In genomic region chr7:149683898-149684297, GRCh38 we compare ENCODE assay signal across 27 cellular contexts.
"Had no signal": no experiment of that assay in that cellular context is flagged by ENCODE, and none has a peak within 500 bp of the region (broad histone marks: within the 10 kb centered on the region; RNA-seq: fewer than 3 reads in every experiment).

No MANE protein-coding gene starts in this region.

- H3K9me3 ChIP-seq: neutrophil, right lobe of liver, testis, thyroid gland, transverse colon, vagina had no signal

- H3K4me3 ChIP-seq: left ventricle myocardium inferior, lung, neural progenitor cell, right atrium auricular region, right lobe of liver, stomach, testis, thyroid gland, transverse colon, upper lobe of left lung, vagina had no signal

- H3K36me3 Mint-ChIP-seq: immature natural killer cell; mesothelial cell of epicardium; naive B cell; neural progenitor cell; stimulated activated naive B cell treated with anti-CD40 and anti-IgM and Interleukin-4, amounts not matched to agents 10 μg/mL and 1 μg/mL and 100 μg/mL, for 72 hours had no signal

- H3K4me3 Mint-ChIP-seq: immature natural killer cell; mesothelial cell of epicardium; naive B cell; natural killer cell; nephron progenitor cell; neural progenitor cell; stimulated activated naive B cell treated with anti-CD40 and anti-IgM and Interleukin-4, amounts not matched to agents 10 μg/mL and 1 μg/mL and 100 μg/mL, for 72 hours had no signal

- H3K27ac Mint-ChIP-seq: immature natural killer cell; mesothelial cell of epicardium; natural killer cell; nephron progenitor cell; neural progenitor cell; progenitor cell of endocrine pancreas; stimulated activated naive B cell treated with anti-CD40 and anti-IgM and Interleukin-4, amounts not matched to agents 10 μg/mL and 1 μg/mL and 100 μg/mL, for 72 hours had no signal

- DNase-seq: immature natural killer cell; left ventricle myocardium inferior; mesendoderm; naive B cell; natural killer cell; nephron progenitor cell; occipital lobe; right lobe of liver; stimulated activated CD4-positive, alpha-beta T cell treated with anti-CD3 and anti-CD28 coated beads, Interleukin-12 subunit alpha, Interleukin-12 subunit beta, amount 100 ng/mL, for 4 hours; stimulated activated CD4-positive, alpha-beta T cell treated with anti-CD3 and anti-CD28 coated beads, Interleukin-15, amount 100 ng/mL, for 24 hours; stimulated activated CD4-positive, alpha-beta T cell treated with anti-CD3 and anti-CD28 coated beads, Interleukin-2, amount 100 ng/mL, for 24 hours; stimulated activated CD4-positive, alpha-beta T cell treated with anti-CD3 and anti-CD28 coated beads, Interleukin-4, amount 100 ng/mL, for 1 hour; stimulated activated naive B cell treated with anti-CD40 and anti-IgM and Interleukin-4, amounts not matched to agents 10 μg/mL and 1 μg/mL and 100 μg/mL, for 72 hours; stimulated activated naive CD8-positive, alpha-beta T cell treated with anti-CD3 and anti-CD28 coated beads, Interleukin-15, Interleukin-2, amounts not matched to agents 100 U/mL and 50 U/mL, for 24 hours; stomach; testis; thyroid gland; transverse colon; upper lobe of left lung had no signal

- H3K4me2 ChIP-seq: neural progenitor cell had no signal

- H3K36me3 ChIP-seq: left ventricle myocardium inferior, neural progenitor cell, neutrophil, right atrium auricular region, right lobe of liver, stomach, thyroid gland, transverse colon, upper lobe of left lung, vagina had no signal

- ATAC-seq: natural killer cell; right lobe of liver; stimulated activated naive B cell treated with anti-CD40 and anti-IgM and Interleukin-4, amounts not matched to agents 10 μg/mL and 1 μg/mL and 100 μg/mL, for 72 hours; stimulated activated naive CD8-positive, alpha-beta T cell treated with anti-CD3 and anti-CD28 coated beads, Interleukin-15, Interleukin-2, amounts not matched to agents 100 U/mL and 50 U/mL, for 24 hours had no signal

- H3K27ac ChIP-seq: left ventricle myocardium inferior, neural progenitor cell, neutrophil, right atrium auricular region, right lobe of liver, stomach, testis, thyroid gland, transverse colon, upper lobe of left lung, vagina had no signal

- H3K9ac ChIP-seq: neural progenitor cell had no signal

- H3K4me1 ChIP-seq: left ventricle myocardium inferior, neural progenitor cell, right atrium auricular region, right lobe of liver, testis, thyroid gland, transverse colon, upper lobe of left lung, vagina had no signal

- H3K27me3 ChIP-seq: neural progenitor cell, neutrophil, right atrium auricular region, right lobe of liver, testis, thyroid gland, upper lobe of left lung, vagina had no signal

- H3K4me1 Mint-ChIP-seq: immature natural killer cell; mesothelial cell of epicardium; naive B cell; natural killer cell; neural progenitor cell; stimulated activated naive B cell treated with anti-CD40 and anti-IgM and Interleukin-4, amounts not matched to agents 10 μg/mL and 1 μg/mL and 100 μg/mL, for 72 hours had no signal

- H3K9me3 Mint-ChIP-seq: natural killer cell had no signal

- FAIRE-seq: islet of Langerhans had no signal

- H2AFZ ChIP-seq: neural progenitor cell had no signal
